In the genomic region with DNA sequence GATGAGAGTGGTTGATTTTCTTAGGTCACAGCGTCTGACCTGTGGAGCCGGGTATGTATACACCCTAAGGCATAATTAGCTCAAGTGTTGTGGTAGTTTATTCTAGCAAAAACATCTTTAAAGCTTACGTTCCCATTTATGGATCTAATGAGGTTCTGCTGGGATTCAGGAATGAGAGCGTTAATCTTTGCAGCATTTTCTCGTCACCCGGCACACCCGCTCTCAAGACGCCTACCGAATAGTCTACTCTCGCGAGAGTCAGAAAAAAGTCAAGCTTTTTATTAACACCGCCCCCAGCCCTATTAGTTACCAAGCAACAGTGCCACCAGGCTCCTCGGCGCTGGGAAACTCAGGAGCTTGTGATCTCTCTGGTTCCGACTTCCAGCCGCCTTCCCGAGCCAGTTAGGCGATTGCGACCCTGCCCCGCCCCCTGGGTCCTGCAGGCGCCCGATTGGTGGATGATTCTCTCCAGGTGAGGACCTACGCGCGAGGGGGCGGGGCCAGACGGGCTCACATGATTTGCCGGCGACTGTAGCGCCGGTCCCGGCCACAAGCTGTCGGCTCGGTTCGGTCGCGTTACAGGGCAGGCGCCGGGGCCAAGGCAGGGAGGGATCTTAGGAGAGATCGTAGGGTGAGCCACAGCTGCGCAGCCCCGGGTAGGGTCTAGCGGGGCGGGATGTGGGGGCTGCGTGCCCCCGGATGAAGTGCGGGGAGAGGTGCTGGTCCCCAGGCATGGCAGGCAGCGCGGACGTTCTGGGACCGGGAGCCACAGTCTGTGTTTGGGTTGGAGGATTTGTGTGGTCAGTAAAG, we compare ENCODE assay signal across 8 cellular contexts. TPM values are rescaled to one million over a fixed set of nuclear protein-coding genes. Genes with fewer than 3 reads are reported as not detected.
A peak's percentile ranks its signal among the peaks of the same experiment; 100 is the strongest.
DNase-seq lines count a peak whose midpoint lies in the region; ATAC-seq, FAIRE-seq and TF ChIP-seq lines count a peak whose summit lies in the region.

Gene PFKFB2 (plus strand): TSS at position 540 of the 810 bp plus-strand sequence. CDS start 1,443 bp downstream, outside the sequence.

- H3K4me1 ChIP-seq in spleen = peaks cover 22 to 84% (median 54%) of the 10 kb centered on the region in 6 donors

- H3K27ac ChIP-seq in AG04450 (ENCODE audit: low read depth, low read length) (peak within 1 kb of the TSS; percentile 57), spleen (peak within 1 kb of the TSS; percentile 73 to 97 (median 94))

- CTCF ChIA-PET in AG04450 (lab: Charles Lee) = interaction anchor here (0.6 to 1.9 kb wide), 8 partner anchors 13 to 353 kb away, joined by 3 to 9 read pairs (median 4); no protein-coding TSS in a partner anchor

- ATAC-seq in GM18909 (IDR thresholded peaks at IDR 0.05; ENCODE audit: poor library complexity, unreplicated experiment) (peak; percentile 85), HG03139 (IDR thresholded peaks at IDR 0.05; ENCODE audit: unreplicated experiment) (peak; percentile 69)

- TF ChIP-seq CTCF in AG04450 (IDR thresholded peaks at IDR 0.05; ENCODE audit: low read depth, low read length) (no peak), spleen (IDR thresholded peaks at IDR 0.05 in 8 of 11, conservative IDR thresholded peaks at IDR 0.05 in 3 of 11) (peak in 10 of 11 experiments; percentile 16 to 78 (median 46))

- 0 to 1% (median 1%) methylated on average over 48 to 51 of the region's 51 CpGs for WGBS in spleen, 5 donors

- intact Hi-C loops in spleen (cut with DNase I; ENCODE audit: low total_unique reads) = no loop called here

- peaks cover 0 to 42% (median 15%) of the 10 kb centered on the region in 6 donors for H3K36me3 ChIP-seq in spleen

- POLR2A ChIA-PET in AG04450 (lab: Yijun Ruan, JAX) = no interaction called here

- peak in 2 of 3 donors; percentile 54 to 64 for TF ChIP-seq POLR2A in spleen (IDR thresholded peaks at IDR 0.05)

- DNase-seq in AG04450 (ENCODE audit: low read depth, low spot score) (peak; percentile 69), NCI-H345 (lab: John Stamatoyannopoulos, UW) (peak; percentile 99), cerebellum (ENCODE audit: low spot score) (peak; percentile 96), spleen (peak; percentile 98)
- DNase-seq in activated CD4-positive, alpha-beta T cell treated with anti-CD3 and anti-CD28 coated beads for 24 hours (ENCODE audit: low read depth in 2 of 2) = peak; percentile 91 to 95

- FAIRE-seq in islet of Langerhans (lab: Jason Lieb, UNC) = peak; percentile 89

- H3K9me3 ChIP-seq in AG04450 (ENCODE audit: control insufficient read depth, insufficient read depth, low read length) (peaks cover 8% of the 10 kb centered on the region; the same call in 1 of the 2 replicates), spleen (no peaks in the 10 kb centered on the region)

- H3K4me3 ChIP-seq in AG04450 (ENCODE audit: low read depth, low read length) = peak within 1 kb of the TSS; percentile 73
- H3K4me3 ChIP-seq in spleen = peak within 1 kb of the TSS; percentile 55 to 99 (median 65)

- H3K27me3 ChIP-seq in AG04450 (ENCODE audit: control insufficient read depth, insufficient read depth, low read length) (peaks cover 7% of the 10 kb centered on the region), spleen (replicated peaks in 1 of 7) (no peaks in the 10 kb centered on the region)

RNA-seq across cellular contexts. Expression of gene PFKFB2, which starts in this region (rescaled TPM):
- 1.7 TPM in 2 replicates for polyA plus RNA-seq in AG04450 (2011; rRNA removed)
- polyA minus RNA-seq in AG04450 (2011; rRNA and poly(A)+ RNA removed) = 1.6 and 3.0 TPM in 2 replicates
- 10.4 TPM for total RNA-seq in cerebellum
- 10 to 100 TPM; 19.1 to 69.5 (median 29.8) TPM for total RNA-seq in spleen
- 1 to 10 TPM; 6.8 to 8.3 (median 8.2) TPM for polyA plus RNA-seq in spleen

Comparison
In these comparisons a context has a peak if more than half of its experiments do, and no peak if none do; other contexts are left out.
1. Peak in every context shown above with its lines: DNase-seq, ATAC-seq, H3K4me3 ChIP-seq and H3K27ac ChIP-seq.